In genomic region chr18:12598181-12598921, GRCh38 we compare ENCODE assay signal across 11 cellular contexts. TPM values are rescaled to one million over a fixed set of nuclear protein-coding genes. Genes with fewer than 3 reads are reported as not detected.
DNase-seq lines count a peak whose midpoint lies in the region; ATAC-seq, FAIRE-seq and TF ChIP-seq lines count a peak whose summit lies in the region.
"Had no signal": no experiment of that assay in that cellular context is flagged by ENCODE, and none has a peak within 500 bp of the region (broad histone marks: within the 10 kb centered on the region; RNA-seq: fewer than 3 reads in every experiment).

No MANE protein-coding gene starts in this region.

- H3K27ac ChIP-seq in RWPE2 (ENCODE audit: poor library complexity, severe bottlenecking) (peak overlapping the region; percentile 92), pancreas (peak overlapping the region in 1 of 4 donors; percentile 33)
- H3K27ac ChIP-seq: 22Rv1 had no signal

- intact Hi-C loops in pancreas (cut with DNase I), result no loop called here

- WGBS in pancreas, 2 donors, result 33 to 37% methylated on average over 3 of the region's 3 CpGs

- H3K4me3 ChIP-seq in RWPE2 (ENCODE audit: severe bottlenecking) (no peak overlapping the region), fibroblast of mammary gland (ENCODE audit: control insufficient read depth, low read depth, low read length) (no peak overlapping the region), pancreas (no peak overlapping the region)

- H3K9me3 ChIP-seq in RWPE2 (ENCODE audit: severe bottlenecking), result no peaks in the 10 kb centered on the region
- no peaks in the 10 kb centered on the region for H3K9me3 ChIP-seq in pancreas

- ATAC-seq in RWPE2 (ENCODE audit: low read depth), result no peak
- ATAC-seq in pancreas, result peak; percentile 68 to 79 (median 74)
- ATAC-seq in GM21529 (IDR thresholded peaks at IDR 0.05; ENCODE audit: unreplicated experiment), result no peak
- no peak for ATAC-seq in omental fat pad (ENCODE audit: low FRiP score)
- ATAC-seq in GM21423 (IDR thresholded peaks at IDR 0.05; ENCODE audit: unreplicated experiment), result no peak
- ATAC-seq: activated CD4-positive, CD25-positive, alpha-beta regulatory T cell treated with anti-CD3 and anti-CD28 coated beads, Interleukin-2, amount 50 U/mL, for 24 hours had no signal

- no peak for TF ChIP-seq CTCF in RWPE2 (IDR thresholded peaks at IDR 0.05; ENCODE audit: poor library complexity, severe bottlenecking)
- TF ChIP-seq CTCF in fibroblast of mammary gland (conservative IDR thresholded peaks at IDR 0.05; ENCODE audit: control insufficient read depth, insufficient read depth, low read depth, low read length), result no peak
- TF ChIP-seq CTCF in pancreas (IDR thresholded peaks at IDR 0.05), result no peak
- no peak for TF ChIP-seq CTCF in omental fat pad (IDR thresholded peaks at IDR 0.05)

- FAIRE-seq in pancreas (lab: Jason Lieb, UNC), result no peak

- H3K36me3 ChIP-seq in RWPE2 (ENCODE audit: low read depth) (no peaks in the 10 kb centered on the region), pancreas (no peaks in the 10 kb centered on the region)

- no peaks in the 10 kb centered on the region for H3K27me3 ChIP-seq in RWPE2 (ENCODE audit: insufficient read depth, poor library complexity, severe bottlenecking)
- H3K27me3 ChIP-seq in pancreas, result no peaks in the 10 kb centered on the region

- peak; percentile 17 for DNase-seq in DMS 273 (lab: John Stamatoyannopoulos, UW; ENCODE audit: unreplicated experiment)
- DNase-seq in DMS 273 treated with DMSO at 0.1 percent for 48 hours (lab: John Stamatoyannopoulos, UW), result no peak
- DNase-seq in RWPE2 (ENCODE audit: low spot score), result no peak
- DNase-seq in fibroblast of mammary gland (ENCODE audit: low read depth), result peak; percentile 30
- no peak for DNase-seq in pancreas
- no peak for DNase-seq in omental fat pad (ENCODE audit: low spot score)
- DNase-seq: NCI-H69 had no signal

- H3K4me1 ChIP-seq in RWPE2 (ENCODE audit: insufficient read depth, poor library complexity, severe bottlenecking) (peaks cover 46% of the 10 kb centered on the region), pancreas (peaks cover 0 to 22% (median 8%) of the 10 kb centered on the region in 3 donors)

RNA-seq across cellular contexts. Expression of gene SPIRE1, which starts 59.6 kb away (rescaled TPM):
- 10 to 100 TPM in 4 of 6 donors, 1 to 10 TPM in 2; 7.1 to 17.6 (median 12.8) TPM for total RNA-seq in pancreas
- 1 to 10 TPM; 2.9 to 6.8 TPM for polyA plus RNA-seq in pancreas
- 10 to 100 TPM; 16.8 to 29.2 (median 24.8) TPM for total RNA-seq in omental fat pad

Comparison
In these comparisons a context has a peak if more than half of its experiments do, and no peak if none do; other contexts are left out.
1. DNase-seq: peak in DMS 273 (single experiment) and fibroblast of mammary gland (single experiment); none in DMS 273 treated with DMSO at 0.1 percent for 48 hours (single experiment), RWPE2 (single experiment), pancreas (0 of 6) and omental fat pad (single experiment).
2. ATAC-seq: peak in pancreas (4 of 4); none in RWPE2 (single experiment), GM21529 (single experiment), omental fat pad (single experiment) and GM21423 (single experiment).